In genomic region chr1:36721261-36721660, GRCh38 we compare ENCODE assay signal across 1 cellular context.
TF ChIP-seq lines count a peak whose summit lies in the region.

No MANE protein-coding gene starts in this region.

TF ChIP-seq in H1, 55 proteins besides CTCF, POLR2A, EP300 and RAD21 (continued from another document):
- no peak for TF ChIP-seq CHD7 (IDR thresholded peaks at IDR 0.05; ENCODE audit: insufficient replicate concordance, low read length)
- TF ChIP-seq HDAC2 (IDR thresholded peaks at IDR 0.05; ENCODE audit: borderline replicate concordance in 1 of 2, low read depth in 2 of 2, low read length in 2 of 2): no peak
- no peak for TF ChIP-seq SP4 (IDR thresholded peaks at IDR 0.05; ENCODE audit: low read length)
- TF ChIP-seq TAF7 (optimal IDR thresholded peaks at IDR 0.05; ENCODE audit: borderline replicate concordance, low read depth, low read length): no peak
- TF ChIP-seq, protein P1, sequence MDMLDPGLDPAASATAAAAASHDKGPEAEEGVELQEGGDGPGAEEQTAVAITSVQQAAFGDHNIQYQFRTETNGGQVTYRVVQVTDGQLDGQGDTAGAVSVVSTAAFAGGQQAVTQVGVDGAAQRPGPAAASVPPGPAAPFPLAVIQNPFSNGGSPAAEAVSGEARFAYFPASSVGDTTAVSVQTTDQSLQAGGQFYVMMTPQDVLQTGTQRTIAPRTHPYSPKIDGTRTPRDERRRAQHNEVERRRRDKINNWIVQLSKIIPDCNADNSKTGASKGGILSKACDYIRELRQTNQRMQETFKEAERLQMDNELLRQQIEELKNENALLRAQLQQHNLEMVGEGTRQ (IDR thresholded peaks at IDR 0.05; ENCODE audit: low read length): no peak
- TF ChIP-seq NANOG (IDR thresholded peaks at IDR 0.05; ENCODE audit: insufficient read depth, low read depth, low read length, poor library complexity, severe bottlenecking): no peak
- no peak for TF ChIP-seq YY1 (IDR thresholded peaks at IDR 0.05; ENCODE audit: low read depth, low read length)
- no peak for TF ChIP-seq KDM5A (IDR thresholded peaks at IDR 0.05; ENCODE audit: low read length)
- TF ChIP-seq HDAC6 (IDR thresholded peaks at IDR 0.05; ENCODE audit: low read depth, low read length): no peak
TF ChIP-seq in H1: peak in this region for 0.
